ENCODE assay signal across 2 cellular contexts in the genomic region with DNA sequence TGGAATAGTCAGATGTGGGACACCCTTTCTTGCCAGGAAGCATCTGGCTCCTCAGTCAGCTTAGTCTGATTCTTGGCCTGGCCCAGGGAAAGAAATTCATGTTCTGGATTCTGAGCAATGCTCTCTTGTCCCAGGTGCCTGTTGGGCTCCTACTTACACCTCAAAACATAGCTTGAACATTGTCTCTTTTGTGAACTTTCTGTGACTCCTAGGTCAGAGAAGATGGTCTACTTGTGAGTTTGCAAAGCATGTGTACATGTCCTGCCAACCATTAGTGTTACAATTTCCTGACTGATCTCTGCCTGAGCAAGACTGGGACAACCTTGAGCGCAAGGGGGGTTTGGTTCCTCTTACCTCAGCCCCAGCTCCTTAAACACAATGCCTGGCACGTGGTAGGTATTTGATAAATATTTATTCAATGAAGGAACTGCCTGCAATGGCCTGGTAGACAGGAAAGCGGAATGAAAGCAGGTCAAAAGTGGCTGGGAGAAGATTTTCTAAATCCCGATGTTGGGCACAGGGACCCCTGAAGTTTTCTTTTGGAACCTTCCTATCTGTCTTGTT.
TF ChIP-seq lines count a peak whose summit lies in the region.

No MANE protein-coding gene starts in this region.

TF ChIP-seq in IMR-90, 13 proteins besides CTCF, POLR2A, EP300 and RAD21:
- TF ChIP-seq, protein P1, sequence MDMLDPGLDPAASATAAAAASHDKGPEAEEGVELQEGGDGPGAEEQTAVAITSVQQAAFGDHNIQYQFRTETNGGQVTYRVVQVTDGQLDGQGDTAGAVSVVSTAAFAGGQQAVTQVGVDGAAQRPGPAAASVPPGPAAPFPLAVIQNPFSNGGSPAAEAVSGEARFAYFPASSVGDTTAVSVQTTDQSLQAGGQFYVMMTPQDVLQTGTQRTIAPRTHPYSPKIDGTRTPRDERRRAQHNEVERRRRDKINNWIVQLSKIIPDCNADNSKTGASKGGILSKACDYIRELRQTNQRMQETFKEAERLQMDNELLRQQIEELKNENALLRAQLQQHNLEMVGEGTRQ (IDR thresholded peaks at IDR 0.05; ENCODE audit: low read depth, low read length), result no peak
- TF ChIP-seq FOS (IDR thresholded peaks at IDR 0.05; ENCODE audit: low read depth, low read length), result no peak
- no peak for TF ChIP-seq CHD1 (IDR thresholded peaks at IDR 0.05; ENCODE audit: low read depth, low read length)

TF ChIP-seq in K562, 482 proteins besides CTCF, POLR2A, EP300 and RAD21:
- TF ChIP-seq DPF2 (IDR thresholded peaks at IDR 0.05) (no peak), ZNF121 (CRISPR knock-in tag; conservative IDR thresholded peaks at IDR 0.05) (no peak)
- TF ChIP-seq, protein P2, sequence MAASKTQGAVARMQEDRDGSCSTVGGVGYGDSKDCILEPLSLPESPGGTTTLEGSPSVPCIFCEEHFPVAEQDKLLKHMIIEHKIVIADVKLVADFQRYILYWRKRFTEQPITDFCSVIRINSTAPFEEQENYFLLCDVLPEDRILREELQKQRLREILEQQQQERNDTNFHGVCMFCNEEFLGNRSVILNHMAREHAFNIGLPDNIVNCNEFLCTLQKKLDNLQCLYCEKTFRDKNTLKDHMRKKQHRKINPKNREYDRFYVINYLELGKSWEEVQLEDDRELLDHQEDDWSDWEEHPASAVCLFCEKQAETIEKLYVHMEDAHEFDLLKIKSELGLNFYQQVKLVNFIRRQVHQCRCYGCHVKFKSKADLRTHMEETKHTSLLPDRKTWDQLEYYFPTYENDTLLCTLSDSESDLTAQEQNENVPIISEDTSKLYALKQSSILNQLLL (CRISPR knock-in tag; IDR thresholded peaks at IDR 0.05; ENCODE audit: borderline replicate concordance), result no peak
- TF ChIP-seq, protein P3, sequence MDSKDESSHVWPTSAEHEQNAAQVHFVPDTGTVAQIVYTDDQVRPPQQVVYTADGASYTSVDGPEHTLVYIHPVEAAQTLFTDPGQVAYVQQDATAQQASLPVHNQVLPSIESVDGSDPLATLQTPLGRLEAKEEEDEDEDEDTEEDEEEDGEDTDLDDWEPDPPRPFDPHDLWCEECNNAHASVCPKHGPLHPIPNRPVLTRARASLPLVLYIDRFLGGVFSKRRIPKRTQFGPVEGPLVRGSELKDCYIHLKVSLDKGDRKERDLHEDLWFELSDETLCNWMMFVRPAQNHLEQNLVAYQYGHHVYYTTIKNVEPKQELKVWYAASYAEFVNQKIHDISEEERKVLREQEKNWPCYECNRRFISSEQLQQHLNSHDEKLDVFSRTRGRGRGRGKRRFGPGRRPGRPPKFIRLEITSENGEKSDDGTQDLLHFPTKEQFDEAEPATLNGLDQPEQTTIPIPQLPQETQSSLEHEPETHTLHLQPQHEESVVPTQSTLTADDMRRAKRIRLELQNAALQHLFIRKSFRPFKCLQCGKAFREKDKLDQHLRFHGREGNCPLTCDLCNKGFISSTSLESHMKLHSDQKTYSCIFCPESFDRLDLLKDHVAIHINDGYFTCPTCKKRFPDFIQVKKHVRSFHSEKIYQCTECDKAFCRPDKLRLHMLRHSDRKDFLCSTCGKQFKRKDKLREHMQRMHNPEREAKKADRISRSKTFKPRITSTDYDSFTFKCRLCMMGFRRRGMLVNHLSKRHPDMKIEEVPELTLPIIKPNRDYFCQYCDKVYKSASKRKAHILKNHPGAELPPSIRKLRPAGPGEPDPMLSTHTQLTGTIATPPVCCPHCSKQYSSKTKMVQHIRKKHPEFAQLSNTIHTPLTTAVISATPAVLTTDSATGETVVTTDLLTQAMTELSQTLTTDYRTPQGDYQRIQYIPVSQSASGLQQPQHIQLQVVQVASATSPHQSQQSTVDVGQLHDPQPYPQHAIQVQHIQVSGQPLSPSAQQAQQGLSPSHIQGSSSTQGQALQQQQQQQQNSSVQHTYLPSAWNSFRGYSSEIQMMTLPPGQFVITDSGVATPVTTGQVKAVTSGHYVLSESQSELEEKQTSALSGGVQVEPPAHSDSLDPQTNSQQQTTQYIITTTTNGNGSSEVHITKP (IDR thresholded peaks at IDR 0.05; ENCODE audit: partially characterized antibody), result peak; percentile 68
